ENCODE assay signal across 28 cellular contexts in the genomic region with DNA sequence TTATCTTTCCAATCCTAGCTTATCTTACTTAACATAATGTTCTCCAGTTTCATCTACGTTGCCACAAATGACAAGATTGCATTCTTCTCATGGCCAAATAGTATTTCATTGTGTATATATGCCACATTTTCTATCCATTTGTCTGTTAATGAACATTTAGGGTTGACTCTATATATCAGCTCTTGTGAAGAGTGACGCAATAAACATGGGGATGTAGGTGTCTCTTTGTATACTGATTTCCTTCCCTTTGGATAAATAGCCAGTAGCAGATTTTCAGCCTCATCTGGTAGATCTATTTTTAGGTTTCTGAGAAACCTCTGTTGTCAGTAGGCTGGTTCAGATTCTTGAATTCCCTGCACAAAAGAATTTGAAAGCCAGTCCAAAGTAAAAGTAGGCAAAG. TPM values are rescaled to one million over a fixed set of nuclear protein-coding genes. Genes with fewer than 3 reads are reported as not detected.
DNase-seq lines count a peak whose midpoint lies in the region; ATAC-seq, FAIRE-seq and TF ChIP-seq lines count a peak whose summit lies in the region.
"Had no signal": no experiment of that assay in that cellular context is flagged by ENCODE, and none has a peak within 500 bp of the region (broad histone marks: within the 10 kb centered on the region; RNA-seq: fewer than 3 reads in every experiment).

No MANE protein-coding gene starts in this region.

- H3K9me3 Mint-ChIP-seq in WTC11 = peaks cover 22% of the 10 kb centered on the region
- H3K9me3 Mint-ChIP-seq in Caco-2 (ENCODE audit: unreplicated experiment) = no peaks in the 10 kb centered on the region

- H3K4me1 ChIP-seq in HepG2 (ENCODE audit: insufficient read depth, low read length) = peaks cover 30% of the 10 kb centered on the region
- no peaks in the 10 kb centered on the region for H3K4me1 ChIP-seq in right lobe of liver
- H3K4me1 ChIP-seq in osteoblast (ENCODE audit: insufficient read depth, low read length) = no peaks in the 10 kb centered on the region
- peaks cover 11% of the 10 kb centered on the region; the same call in 1 of the 2 replicates for H3K4me1 ChIP-seq in Caco-2

- H3K27me3 Mint-ChIP-seq in WTC11 (ENCODE audit: low read depth) = no peaks in the 10 kb centered on the region
- H3K27me3 Mint-ChIP-seq in Caco-2 (ENCODE audit: insufficient read depth, unreplicated experiment) = no peaks in the 10 kb centered on the region

- H3K36me3 Mint-ChIP-seq in WTC11 = peaks cover 14% of the 10 kb centered on the region
- H3K36me3 Mint-ChIP-seq in Caco-2 (ENCODE audit: insufficient read depth, unreplicated experiment) = no peaks in the 10 kb centered on the region
- H3K36me3 Mint-ChIP-seq: CD4-positive, alpha-beta memory T cell had no signal

- no peak for TF ChIP-seq POLR2A in HepG2 (IDR thresholded peaks at IDR 0.05; ENCODE audit: insufficient read depth in 1 of 2, low read depth in 2 of 2, low read length in 2 of 2)
- no peak for TF ChIP-seq POLR2A in right lobe of liver (IDR thresholded peaks at IDR 0.05)

- H3K27me3 ChIP-seq in HepG2 (ENCODE audit: control insufficient read depth in 1 of 2, insufficient read depth in 2 of 2, low read length in 2 of 2) (no peaks in the 10 kb centered on the region), right lobe of liver (no peaks in the 10 kb centered on the region), osteoblast (ENCODE audit: insufficient read depth, low read length) (no peaks in the 10 kb centered on the region), Caco-2 (replicated peaks; ENCODE audit: control insufficient read depth, insufficient read depth, low read length) (no peaks in the 10 kb centered on the region)

- H4K20me1 ChIP-seq in HepG2 (ENCODE audit: insufficient read depth, low read length) (no peaks in the 10 kb centered on the region), osteoblast (ENCODE audit: insufficient read depth, low read length) (no peaks in the 10 kb centered on the region)

- H2AFZ ChIP-seq in HepG2 (ENCODE audit: low read length) (peak overlapping the region; percentile 47), osteoblast (ENCODE audit: low read length) (peak overlapping the region; percentile 29)
- H2AFZ ChIP-seq: PC-9 had no signal

- H3K4me3 Mint-ChIP-seq in WTC11 = no peak overlapping the region
- H3K4me3 Mint-ChIP-seq in Caco-2 (ENCODE audit: unreplicated experiment) = no peak overlapping the region
- H3K4me3 Mint-ChIP-seq: CD4-positive, alpha-beta memory T cell had no signal

- WGBS in HepG2 (ENCODE audit: low lambda C conversion rate) = 9% methylated on average over 2 of the region's 2 CpGs
- 73% methylated on average over 2 of the region's 2 CpGs for WGBS in right lobe of liver (ENCODE audit: insufficient coverage, low coverage, low lambda C conversion rate, missing lambda C conversion rate)

- no peak for FAIRE-seq in HepG2 (lab: Jason Lieb, UNC)
- FAIRE-seq: A549, G401.6, GM12878, H1 had no signal

- H3K9me3 ChIP-seq in HepG2 (ENCODE audit: low read length) = peaks cover 6% of the 10 kb centered on the region; the same call in 1 of the 2 replicates
- no peaks in the 10 kb centered on the region for H3K9me3 ChIP-seq in right lobe of liver
- no peaks in the 10 kb centered on the region for H3K9me3 ChIP-seq in osteoblast (ENCODE audit: low read depth, low read length)
- peaks cover 4% of the 10 kb centered on the region; the same call in 1 of the 2 replicates for H3K9me3 ChIP-seq in Caco-2
- H3K9me3 ChIP-seq: A549 had no signal

- ATAC-seq in HepG2 (no peak), right lobe of liver (no peak), WTC11 (no peak), Right ventricle myocardium superior (ENCODE audit: poor library complexity) (no peak)
- ATAC-seq: A549 had no signal

- TF ChIP-seq RAD21 in HepG2 (CRISPR knock-in tag; IDR thresholded peaks at IDR 0.05) = no peak

- TF ChIP-seq EP300 in HepG2 (IDR thresholded peaks at IDR 0.05; ENCODE audit: low read depth in 2 of 2, low read length in 2 of 2) (no peak), HepG2 (CRISPR knock-in tag; IDR thresholded peaks at IDR 0.05; ENCODE audit: borderline replicate concordance) (no peak)

- H3K4me2 ChIP-seq in HepG2 (ENCODE audit: low read depth, low read length) (peak overlapping the region; percentile 16), osteoblast (ENCODE audit: insufficient read depth, low read length) (no peak overlapping the region)
- H3K4me2 ChIP-seq: A549, PC-9 had no signal

- POLR2A ChIA-PET in HepG2 (lab: Yijun Ruan, JAX) (interaction anchor here (1.2 to 1.7 kb wide), 3 partner anchors 16 to 48 kb away, joined by 3 to 6 read pairs (median 6); no protein-coding TSS in a partner anchor), WTC11 (lab: Charles Lee) (no interaction called here), Caco-2 (lab: Charles Lee) (no interaction called here)

- H3K4me3 ChIP-seq in HepG2 (replicated peaks in 1 of 3; ENCODE audit: insufficient read depth in 1 of 3, low read depth in 2 of 3, low read length in 3 of 3) = no peak overlapping the region
- no peak overlapping the region for H3K4me3 ChIP-seq in right lobe of liver
- H3K4me3 ChIP-seq in osteoblast (ENCODE audit: insufficient read depth, low read length) = no peak overlapping the region
- no peak overlapping the region for H3K4me3 ChIP-seq in Caco-2 (ENCODE audit: low read depth, low read length)
- H3K4me3 ChIP-seq: A549, GM12878, PC-9 had no signal

- H3K79me2 ChIP-seq in HepG2 (ENCODE audit: insufficient read depth, low read length) = no peaks in the 10 kb centered on the region
- no peaks in the 10 kb centered on the region for H3K79me2 ChIP-seq in osteoblast (ENCODE audit: insufficient read depth, low read length)

- H3K4me1 Mint-ChIP-seq in WTC11 (no peaks in the 10 kb centered on the region), Caco-2 (ENCODE audit: low read depth, unreplicated experiment) (peaks cover 11% of the 10 kb centered on the region)

- no peak overlapping the region for H3K27ac Mint-ChIP-seq in WTC11
- no peak overlapping the region for H3K27ac Mint-ChIP-seq in Caco-2 (ENCODE audit: unreplicated experiment)
- H3K27ac Mint-ChIP-seq: CD4-positive, alpha-beta memory T cell had no signal

- CTCF ChIA-PET in HepG2 (lab: Yijun Ruan, JAX; ENCODE audit: low intra/inter-chr PET ratio, low total read pairs) (no interaction called here), WTC11 (lab: Charles Lee) (no interaction called here), Caco-2 (lab: Charles Lee) (interaction anchor here (1.2 kb wide), 1 partner anchor 48 kb away, joined by 5 read pairs; no protein-coding TSS in a partner anchor)

- intact Hi-C loops in HepG2 (cut with micrococcal nuclease; ENCODE audit: unreplicated experiment) (loop anchor here (5.0 to 10.0 kb wide), 5 partner anchors 48 to 720 kb away; partner anchors contain the start of genes CARMIL1 and SLC17A1), right lobe of liver (cut with DNase I) (no loop called here), Right ventricle myocardium superior (cut with DNase I) (no loop called here), Caco-2 (cut with micrococcal nuclease; ENCODE audit: unreplicated experiment) (loop anchor here (5.0 kb wide), 1 partner anchor 722 kb away; no protein-coding TSS in a partner anchor)

- no peak for TF ChIP-seq CTCF in HepG2 (CRISPR knock-in tag; IDR thresholded peaks at IDR 0.05)
- no peak for TF ChIP-seq CTCF in right lobe of liver (IDR thresholded peaks at IDR 0.05)
- no peak for TF ChIP-seq CTCF in WTC11 (IDR thresholded peaks at IDR 0.05)
- no peak for TF ChIP-seq CTCF in osteoblast (IDR thresholded peaks at IDR 0.05; ENCODE audit: extremely low read depth, low read depth, low read length)
- TF ChIP-seq CTCF in GM13976 (IDR thresholded peaks at IDR 0.05; ENCODE audit: borderline replicate concordance, control extremely low read depth, extremely low read depth, insufficient read depth, missing control alignments) = no peak
- no peak for TF ChIP-seq CTCF in Caco-2 (IDR thresholded peaks at IDR 0.05; ENCODE audit: insufficient read depth in 1 of 2, low read depth in 1 of 2, low read length in 1 of 2, severe bottlenecking in 1 of 2, unreplicated experiment in 1 of 2)

- in situ Hi-C loops in HepG2 (cut with HindIII; ENCODE audit: extremely low pct_ligation_motif_present, low pct_unique_long_range_greater_than_20kb) = loop anchor here (5.0 kb wide), 1 partner anchor 152 kb away; no protein-coding TSS in a partner anchor
- in situ Hi-C loops in GM13976 (cut with MboI; ENCODE audit: low sequenced_read_pairs, unreplicated experiment) = loop anchor here (25.0 kb wide), 1 partner anchor 682 kb away; no protein-coding TSS in a partner anchor

- DNase-seq in HepG2 (ENCODE audit: low spot score) (no peak), right lobe of liver (no peak), WTC11 (ENCODE audit: low spot score) (no peak), osteoblast (ENCODE audit: insufficient read length, low spot score, missing footprints) (no peak), GM13976 (ENCODE audit: low spot score) (no peak), Right ventricle myocardium superior (no peak), Caco-2 (no peak)
- DNase-seq: AML-193; C1 segment of cervical spinal cord; CD4-positive, alpha-beta memory T cell; COR-L47; HCEC 1CT; Kasumi-1; NCI-H1105 treated with DMSO at 0.1 percent for 48 hours; NCI-H146; NCI-H2029; NCI-H446 treated with DMSO at 0.1 percent for 48 hours; NCI-H526; NCI-H82; NK-92 treated with Interleukin-12 subunit alpha and Interleukin-12 subunit beta, amount 100 ng/mL, for 24 hours; PC-9; RPMI8226; SHP77 had no signal

- H3K27ac ChIP-seq in HepG2 (ENCODE audit: extremely low read length, insufficient read depth, low read length) = no peak overlapping the region
- H3K27ac ChIP-seq in right lobe of liver = no peak overlapping the region
- no peak overlapping the region for H3K27ac ChIP-seq in osteoblast (ENCODE audit: low read depth, low read length)
- H3K27ac ChIP-seq: A549, PC-9 had no signal

- no peaks in the 10 kb centered on the region for H3K36me3 ChIP-seq in HepG2 (replicated peaks in 1 of 2; ENCODE audit: control insufficient read depth in 1 of 2, insufficient read depth in 2 of 2, low read length in 2 of 2)
- no peaks in the 10 kb centered on the region for H3K36me3 ChIP-seq in right lobe of liver
- H3K36me3 ChIP-seq in osteoblast (ENCODE audit: insufficient read depth, low read length) = no peaks in the 10 kb centered on the region
- H3K36me3 ChIP-seq in Caco-2 (ENCODE audit: control insufficient read depth, insufficient read depth, low read length) = no peaks in the 10 kb centered on the region

- BruUV-seq in HepG2 (replicated peaks; lab: Mats Ljungman, UMichigan) (no TSS peak), Caco-2 (replicated peaks; lab: Mats Ljungman, UMichigan) (no TSS peak)

- no peak overlapping the region for H3K9ac ChIP-seq in HepG2 (ENCODE audit: insufficient read depth, low read depth, low read length)

RNA-seq across cellular contexts. Expression of gene SLC17A2, which starts 14.2 kb away (rescaled TPM):
- 7.0 and 11.2 TPM in 2 replicates for total RNA-seq in HepG2 (2016; rRNA removed; fragmentation: Illumina TruSeq; extraction: Trizol)
- 2.2 and 2.7 TPM in 2 replicates for total RNA-seq in HepG2 (2016; cell fraction: cytosol; rRNA removed; fragmentation: Illumina TruSeq; extraction: Trizol; ENCODE audit: low read depth)
- total RNA-seq in HepG2 (2016; cell fraction: insoluble cytoplasmic fraction; rRNA removed; fragmentation: Illumina TruSeq; extraction: Trizol) = 9.2 and 10.7 TPM in 2 replicates
- 5.8 and 6.7 TPM in 2 replicates for total RNA-seq in HepG2 (2016; cell fraction: membrane; rRNA removed; fragmentation: Illumina TruSeq; extraction: Trizol)
- 9.4 and 10.7 TPM in 2 replicates for total RNA-seq in HepG2 (2016; cell fraction: nucleus; rRNA removed; fragmentation: Illumina TruSeq; extraction: Trizol)
- polyA plus RNA-seq in HepG2 (2011; rRNA removed) = 32.4 and 46.4 TPM in 2 replicates
- polyA plus RNA-seq in HepG2 (2011; cell fraction: cytosol; rRNA removed) = 25.3 and 48.3 TPM in 2 replicates
- polyA plus RNA-seq in HepG2 (2011; cell fraction: nucleus; rRNA removed) = 27.5 and 41.5 TPM in 2 replicates
- polyA plus RNA-seq in HepG2 (2012) = 29.6 and 59.7 TPM in 2 replicates
- polyA plus RNA-seq in HepG2 (2016; cell fraction: cytosol; fragmentation: Illumina TruSeq; extraction: Trizol; ENCODE audit: low read depth) = 0.93 and 0.97 TPM in 2 replicates
- polyA plus RNA-seq in HepG2 (2016; cell fraction: insoluble cytoplasmic fraction; fragmentation: Illumina TruSeq; extraction: Trizol; ENCODE audit: low read depth) = 6.3 and 7.7 TPM in 2 replicates
- 2.5 and 2.7 TPM in 2 replicates for polyA plus RNA-seq in HepG2 (2016; cell fraction: membrane; fragmentation: Illumina TruSeq; extraction: Trizol; ENCODE audit: low read depth)
- polyA plus RNA-seq in HepG2 (2016; cell fraction: nucleus; fragmentation: Illumina TruSeq; extraction: Trizol; ENCODE audit: insufficient read depth, low read depth) = 13.0 and 13.3 TPM in 2 replicates
- polyA minus RNA-seq in HepG2 (2011; rRNA and poly(A)+ RNA removed; ENCODE audit: low replicate concordance) = 42.4 TPM in 1 of 2 replicates, not detected in the other
- polyA minus RNA-seq in HepG2 (2011; cell fraction: cytosol; rRNA and poly(A)+ RNA removed) = 14.6 and 22.0 TPM in 2 replicates
- 23.2 and 41.0 TPM in 2 replicates for polyA minus RNA-seq in HepG2 (2011; cell fraction: nucleus; rRNA and poly(A)+ RNA removed)
- 10 to 100 TPM; 23.3 to 40.7 (median 33.4) TPM for total RNA-seq in right lobe of liver
- not detected in 3 replicates for total RNA-seq in WTC11 (2021)
- not detected in 2 replicates for total RNA-seq in osteoblast
- not detected for total RNA-seq in Right ventricle myocardium superior
- total RNA-seq in Caco-2 (2022) = not detected in 2 replicates
- total RNA-seq: CD4-positive, alpha-beta memory T cell; GM12878; H1; M059J; PC-9 had no signal
- polyA plus RNA-seq: A549; CD4-positive, alpha-beta memory T cell; GM12878; H1 had no signal

RNA-seq across cellular contexts. Expression of gene TRIM38, which starts 17.9 kb away (rescaled TPM):
- total RNA-seq in HepG2 (2016; rRNA removed; fragmentation: Illumina TruSeq; extraction: Trizol) (2.5 and 3.6 TPM in 2 replicates), right lobe of liver (1 to 10 TPM; 3.1 to 7.2 (median 4.5) TPM), WTC11 (2021) (1.0 to 1.6 TPM (median 1.1 TPM) in 3 replicates), osteoblast (13.0 and 13.3 TPM in 2 replicates), Right ventricle myocardium superior (2.3 TPM), Caco-2 (2022) (0.53 and 0.70 TPM in 2 replicates)
- total RNA-seq in HepG2 (2016; cell fraction: cytosol; rRNA removed; fragmentation: Illumina TruSeq; extraction: Trizol; ENCODE audit: low read depth) = 0.40 and 0.44 TPM in 2 replicates
- 2.6 and 3.4 TPM in 2 replicates for total RNA-seq in HepG2 (2016; cell fraction: insoluble cytoplasmic fraction; rRNA removed; fragmentation: Illumina TruSeq; extraction: Trizol)
- total RNA-seq in HepG2 (2016; cell fraction: membrane; rRNA removed; fragmentation: Illumina TruSeq; extraction: Trizol) = 1.1 TPM in 2 replicates
- total RNA-seq in HepG2 (2016; cell fraction: nucleus; rRNA removed; fragmentation: Illumina TruSeq; extraction: Trizol) = 3.4 TPM in 2 replicates
- 3.1 and 3.7 TPM in 2 replicates for polyA plus RNA-seq in HepG2 (2011; rRNA removed)
- polyA plus RNA-seq in HepG2 (2011; cell fraction: cytosol; rRNA removed) = 1.1 and 1.8 TPM in 2 replicates
- polyA plus RNA-seq in HepG2 (2011; cell fraction: nucleus; rRNA removed) = 4.0 and 5.6 TPM in 2 replicates
- 2.3 and 2.9 TPM in 2 replicates for polyA plus RNA-seq in HepG2 (2012)
- polyA plus RNA-seq in HepG2 (2016; cell fraction: cytosol; fragmentation: Illumina TruSeq; extraction: Trizol; ENCODE audit: low read depth) = 0.16 and 0.17 TPM in 2 replicates
- polyA plus RNA-seq in HepG2 (2016; cell fraction: insoluble cytoplasmic fraction; fragmentation: Illumina TruSeq; extraction: Trizol; ENCODE audit: low read depth) = 2.1 and 2.5 TPM in 2 replicates
- polyA plus RNA-seq in HepG2 (2016; cell fraction: membrane; fragmentation: Illumina TruSeq; extraction: Trizol; ENCODE audit: low read depth) = 0.42 and 0.45 TPM in 2 replicates
- polyA plus RNA-seq in HepG2 (2016; cell fraction: nucleus; fragmentation: Illumina TruSeq; extraction: Trizol; ENCODE audit: insufficient read depth, low read depth) = 4.1 and 4.8 TPM in 2 replicates
- polyA minus RNA-seq in HepG2 (2011; rRNA and poly(A)+ RNA removed; ENCODE audit: low replicate concordance) = 2.6 and 4.4 TPM in 2 replicates
- 1.8 and 2.8 TPM in 2 replicates for polyA minus RNA-seq in HepG2 (2011; cell fraction: cytosol; rRNA and poly(A)+ RNA removed)
- polyA minus RNA-seq in HepG2 (2011; cell fraction: nucleus; rRNA and poly(A)+ RNA removed) = 8.8 and 11.1 TPM in 2 replicates

Comparison
In these comparisons a context has a peak if more than half of its experiments do, and no peak if none do; other contexts are left out.
1. intact Hi-C loops: an anchor here in HepG2 (5.0 to 10.0 kb wide) and Caco-2 (5.0 kb wide); none called in right lobe of liver and Right ventricle myocardium superior.
2. Of the 50 proteins assayed by ChIP-seq in both HepG2 and WTC11: peak only in HepG2: none; only in WTC11: GABPB1; in both: none; in neither: 49.